In the genomic region with DNA sequence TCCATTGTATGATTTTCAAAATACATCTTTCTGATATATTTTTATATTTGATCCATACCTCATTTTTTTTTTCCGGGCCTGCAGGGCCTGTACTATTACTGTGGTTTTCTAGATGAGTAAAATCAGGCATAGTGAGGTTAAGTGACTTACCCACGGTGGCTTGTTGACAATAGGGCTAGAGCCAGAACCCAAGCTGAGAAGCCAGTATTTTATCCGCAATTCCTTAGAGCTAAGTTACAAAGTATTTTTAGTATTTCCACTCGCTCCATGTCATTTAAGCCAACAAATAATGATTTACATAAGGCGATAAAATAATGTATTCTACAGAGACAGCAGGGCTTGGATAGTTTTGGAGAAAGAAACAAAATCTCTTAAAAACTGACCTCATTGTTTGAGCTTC, we compare ENCODE assay signal across 26 cellular contexts.
"Had no signal": no experiment of that assay in that cellular context is flagged by ENCODE, and none has a peak within 500 bp of the region (broad histone marks: within the 10 kb centered on the region; RNA-seq: fewer than 3 reads in every experiment).

No MANE protein-coding gene starts in this region.

- H3K4me3 Mint-ChIP-seq: activated CD4-positive, alpha-beta T cell treated with anti-CD3 and anti-CD28 coated beads, Interleukin-2, amount 10 ng/mL, durations not matched to agents 7 days and 5 days; activated CD8-positive, alpha-beta T cell treated with anti-CD3 and anti-CD28 coated beads, Interleukin-2, amount 10 ng/mL, durations not matched to agents 7 days and 5 days; activated naive CD4-positive, alpha-beta T cell treated with anti-CD3 and anti-CD28 coated beads, Interleukin-2, amount 50 U/mL, for 24 hours; memory B cell; nephron; stimulated activated effector memory CD8-positive, alpha-beta T cell treated with anti-CD3 and anti-CD28 coated beads, Interleukin-12 subunit alpha, Interleukin-12 subunit beta, amount 100 ng/mL, for 72 hours; stimulated activated naive CD8-positive, alpha-beta T cell treated with anti-CD3 and anti-CD28 coated beads, Interleukin-15, amount 100 ng/mL, for 72 hours had no signal

- H3K27ac Mint-ChIP-seq: activated CD4-positive, alpha-beta T cell treated with anti-CD3 and anti-CD28 coated beads, Interleukin-2, amount 10 ng/mL, durations not matched to agents 7 days and 5 days; activated CD8-positive, alpha-beta T cell treated with anti-CD3 and anti-CD28 coated beads, Interleukin-2, amount 10 ng/mL, durations not matched to agents 7 days and 5 days; activated naive CD4-positive, alpha-beta T cell treated with anti-CD3 and anti-CD28 coated beads, Interleukin-2, amount 50 U/mL, for 24 hours; memory B cell; nephron; stimulated activated effector memory CD8-positive, alpha-beta T cell treated with anti-CD3 and anti-CD28 coated beads, Interleukin-12 subunit alpha, Interleukin-12 subunit beta, amount 100 ng/mL, for 72 hours; stimulated activated naive CD8-positive, alpha-beta T cell treated with anti-CD3 and anti-CD28 coated beads, Interleukin-15, amount 100 ng/mL, for 72 hours had no signal

- H3K27me3 ChIP-seq: ascending aorta, foreskin keratinocyte, right lobe of liver, suprapubic skin, tibial nerve had no signal

- H3K4me1 Mint-ChIP-seq: activated CD4-positive, alpha-beta T cell treated with anti-CD3 and anti-CD28 coated beads, Interleukin-2, amount 10 ng/mL, durations not matched to agents 7 days and 5 days; activated naive CD4-positive, alpha-beta T cell treated with anti-CD3 and anti-CD28 coated beads, Interleukin-2, amount 50 U/mL, for 24 hours; memory B cell; nephron; stimulated activated effector memory CD8-positive, alpha-beta T cell treated with anti-CD3 and anti-CD28 coated beads, Interleukin-12 subunit alpha, Interleukin-12 subunit beta, amount 100 ng/mL, for 72 hours; stimulated activated naive CD8-positive, alpha-beta T cell treated with anti-CD3 and anti-CD28 coated beads, Interleukin-15, amount 100 ng/mL, for 72 hours had no signal

- DNase-seq: activated CD4-positive, alpha-beta T cell treated with anti-CD3 and anti-CD28 coated beads, Interleukin-2, amount 10 ng/mL, durations not matched to agents 7 days and 5 days; activated CD4-positive, CD25-positive, alpha-beta regulatory T cell treated with anti-CD3 and anti-CD28 coated beads, Interleukin-2, amount 50 U/mL, for 72 hours; activated CD8-positive, alpha-beta T cell treated with anti-CD3 and anti-CD28 coated beads, Interleukin-2, amount 10 ng/mL, durations not matched to agents 7 days and 5 days; activated gamma-delta T cell treated with Interleukin-2 at 50 U/mL for 16 hours; central memory CD4-positive, alpha-beta T cell; dermis blood vessel endothelial cell; effector CD8-positive, alpha-beta T cell; foreskin keratinocyte; left colon; occipital lobe; right lobe of liver; stimulated activated CD4-positive, alpha-beta T cell treated with anti-CD3 and anti-CD28 coated beads, Interleukin-2, amount 100 ng/mL, for 24 hours; stimulated activated naive CD8-positive, alpha-beta T cell treated with anti-CD3 and anti-CD28 coated beads, Interleukin-15, amount 100 ng/mL, for 72 hours; WERI-Rb-1 had no signal

- H3K27ac ChIP-seq: ascending aorta, foreskin keratinocyte, right lobe of liver, skin epidermis, suprapubic skin, tibial nerve, WERI-Rb-1 had no signal

- H3K9me3 ChIP-seq: ascending aorta, right lobe of liver, suprapubic skin, tibial nerve had no signal

- FAIRE-seq: endothelial cell of umbilical vein, keratinocyte, TTC549 had no signal

- H3K36me3 ChIP-seq: ascending aorta, right lobe of liver, suprapubic skin, tibial nerve, WERI-Rb-1 had no signal

- ATAC-seq: activated CD8-positive, alpha-beta T cell treated with anti-CD3 and anti-CD28 coated beads, Interleukin-2, amount 10 ng/mL, durations not matched to agents 7 days and 5 days; esophagus mucosa; foreskin keratinocyte; left colon; right lobe of liver; stimulated activated effector memory CD8-positive, alpha-beta T cell treated with anti-CD3 and anti-CD28 coated beads, Interleukin-12 subunit alpha, Interleukin-12 subunit beta, amount 100 ng/mL, for 72 hours; stimulated activated naive CD8-positive, alpha-beta T cell treated with anti-CD3 and anti-CD28 coated beads, Interleukin-15, amount 100 ng/mL, for 72 hours had no signal

- H3K4me1 ChIP-seq: ascending aorta, foreskin keratinocyte, right lobe of liver, suprapubic skin, tibial nerve had no signal

- H3K36me3 Mint-ChIP-seq: activated naive CD4-positive, alpha-beta T cell treated with anti-CD3 and anti-CD28 coated beads, Interleukin-2, amount 50 U/mL, for 24 hours; memory B cell; stimulated activated effector memory CD8-positive, alpha-beta T cell treated with anti-CD3 and anti-CD28 coated beads, Interleukin-12 subunit alpha, Interleukin-12 subunit beta, amount 100 ng/mL, for 72 hours had no signal

- H3K9me3 Mint-ChIP-seq: activated CD4-positive, alpha-beta T cell treated with anti-CD3 and anti-CD28 coated beads, Interleukin-2, amount 10 ng/mL, durations not matched to agents 7 days and 5 days; nephron had no signal

- H3K27me3 Mint-ChIP-seq: activated CD4-positive, alpha-beta T cell treated with anti-CD3 and anti-CD28 coated beads, Interleukin-2, amount 10 ng/mL, durations not matched to agents 7 days and 5 days; activated naive CD4-positive, alpha-beta T cell treated with anti-CD3 and anti-CD28 coated beads, Interleukin-2, amount 50 U/mL, for 24 hours; memory B cell; stimulated activated naive CD8-positive, alpha-beta T cell treated with anti-CD3 and anti-CD28 coated beads, Interleukin-15, amount 100 ng/mL, for 72 hours had no signal

- H3K4me3 ChIP-seq: ascending aorta, right lobe of liver, skin epidermis, suprapubic skin, tibial nerve had no signal
